Comparison of ENCODE assay signal across 8 cellular contexts in genomic region chr17:47831934-47832327, GRCh38. TPM values are rescaled to one million over a fixed set of nuclear protein-coding genes. Genes with fewer than 3 reads are reported as not detected.
DNase-seq lines count a peak whose midpoint lies in the region; ATAC-seq lines count a peak whose summit lies in the region.

No MANE protein-coding gene starts in this region.

- peak overlapping the region; percentile 82 for H3K4me3 ChIP-seq in MG63
- peak overlapping the region; percentile 95 for H3K4me3 ChIP-seq in mononuclear cell (ENCODE audit: low read length)

- peaks cover 64% of the 10 kb centered on the region for H3K4me1 Mint-ChIP-seq in central memory CD8-positive, alpha-beta T cell

- DNase-seq in CMK (ENCODE audit: low read depth) = peak; percentile 59
- DNase-seq in MG63 = no peak
- DNase-seq in central memory CD8-positive, alpha-beta T cell (ENCODE audit: low spot score in 2 of 2) = no peak
- no peak for DNase-seq in activated effector memory CD4-positive, alpha-beta T cell treated with Interleukin-2 at 50 U/mL for 16 hours
- DNase-seq in SK-N-DZ (ENCODE audit: low spot score) = no peak
- DNase-seq in ecto neural progenitor cell (ENCODE audit: low spot score) = no peak
- no peak for DNase-seq in activated effector memory CD4-positive, alpha-beta T cell treated with anti-CD3 and anti-CD28 coated beads, Interleukin-2, amount 50 U/mL, for 16 hours

- H3K9me3 Mint-ChIP-seq in central memory CD8-positive, alpha-beta T cell = no peaks in the 10 kb centered on the region

- ATAC-seq in central memory CD8-positive, alpha-beta T cell (replicated peaks; ENCODE audit: extremely low read depth, poor library complexity, severe bottlenecking) = no peak

- H3K4me3 Mint-ChIP-seq in central memory CD8-positive, alpha-beta T cell = peak overlapping the region; percentile 89

- H3K4me1 ChIP-seq in mononuclear cell (ENCODE audit: insufficient read depth, low read length) = peaks cover 53% of the 10 kb centered on the region

- peak overlapping the region; percentile 95 for H3K27ac Mint-ChIP-seq in central memory CD8-positive, alpha-beta T cell (ENCODE audit: low read depth)

- H3K27me3 Mint-ChIP-seq in central memory CD8-positive, alpha-beta T cell = no peaks in the 10 kb centered on the region

- no peaks in the 10 kb centered on the region for H3K27me3 ChIP-seq in MG63
- no peaks in the 10 kb centered on the region for H3K27me3 ChIP-seq in mononuclear cell (ENCODE audit: insufficient read depth, low read length)

- no peaks in the 10 kb centered on the region for H3K9me3 ChIP-seq in MG63
- H3K9me3 ChIP-seq in mononuclear cell (ENCODE audit: low read depth, low read length) = no peaks in the 10 kb centered on the region

- peaks cover 47% of the 10 kb centered on the region for H3K36me3 Mint-ChIP-seq in central memory CD8-positive, alpha-beta T cell (ENCODE audit: insufficient read depth)

- H3K36me3 ChIP-seq in MG63 = peaks cover 24% of the 10 kb centered on the region

RNA-seq across cellular contexts. Expression of gene LRRC46, which starts 0.5 kb away (rescaled TPM):
- not detected in 2 replicates for total RNA-seq in MG63 (2014; rRNA removed; shearing (Covaris generic); ENCODE audit: low replicate concordance)
- total RNA-seq in mononuclear cell = not detected
- polyA plus RNA-seq in SK-N-DZ (2014; cell fraction: cytosol; rRNA removed) = 0.34 TPM in 1 of 2 replicates, not detected in the other
- polyA plus RNA-seq in SK-N-DZ (2014; cell fraction: nucleus; rRNA removed) = 0.79 and 1.8 TPM in 2 replicates

RNA-seq across cellular contexts. Expression of gene MRPL10, which starts 0.6 kb away (rescaled TPM):
- 62.6 and 63.0 TPM in 2 replicates for total RNA-seq in MG63 (2014; rRNA removed; shearing (Covaris generic); ENCODE audit: low replicate concordance)
- 35.2 TPM for total RNA-seq in mononuclear cell
- 105 and 111 TPM in 2 replicates for polyA plus RNA-seq in SK-N-DZ (2014; cell fraction: cytosol; rRNA removed)
- 41.8 and 54.8 TPM in 2 replicates for polyA plus RNA-seq in SK-N-DZ (2014; cell fraction: nucleus; rRNA removed)

RNA-seq across cellular contexts. Expression of gene SCRN2, which starts 9.1 kb away (rescaled TPM):
- 41.8 and 45.0 TPM in 2 replicates for total RNA-seq in MG63 (2014; rRNA removed; shearing (Covaris generic); ENCODE audit: low replicate concordance)
- total RNA-seq in mononuclear cell = 11.2 TPM
- 49.6 and 54.0 TPM in 2 replicates for polyA plus RNA-seq in SK-N-DZ (2014; cell fraction: cytosol; rRNA removed)
- polyA plus RNA-seq in SK-N-DZ (2014; cell fraction: nucleus; rRNA removed) = 255 and 271 TPM in 2 replicates

RNA-seq across cellular contexts. Expression of gene OSBPL7, which starts 10.3 kb away (rescaled TPM):
- 3.6 and 11.4 TPM in 2 replicates for total RNA-seq in MG63 (2014; rRNA removed; shearing (Covaris generic); ENCODE audit: low replicate concordance)
- total RNA-seq in mononuclear cell = 8.5 TPM
- polyA plus RNA-seq in SK-N-DZ (2014; cell fraction: cytosol; rRNA removed) = 6.6 and 9.5 TPM in 2 replicates
- 80.3 and 121 TPM in 2 replicates for polyA plus RNA-seq in SK-N-DZ (2014; cell fraction: nucleus; rRNA removed)

RNA-seq across cellular contexts. Expression of gene SP6, which starts 19.0 kb away (rescaled TPM):
- not detected in 2 replicates for total RNA-seq in MG63 (2014; rRNA removed; shearing (Covaris generic); ENCODE audit: low replicate concordance)
- 0.21 TPM for total RNA-seq in mononuclear cell
- polyA plus RNA-seq in SK-N-DZ (2014; cell fraction: cytosol; rRNA removed) = 0.03 TPM in 1 of 2 replicates, not detected in the other
- polyA plus RNA-seq in SK-N-DZ (2014; cell fraction: nucleus; rRNA removed) = 0.25 TPM in 1 of 2 replicates, not detected in the other
